Comparison of ENCODE assay signal across 7 cellular contexts in genomic region chr7:44769381-44770209, GRCh38. TPM values are rescaled to one million over a fixed set of nuclear protein-coding genes. Genes with fewer than 3 reads are reported as not detected.
DNase-seq lines count a peak whose midpoint lies in the region; ATAC-seq and TF ChIP-seq lines count a peak whose summit lies in the region.

No MANE protein-coding gene starts in this region.

- H3K4me1 ChIP-seq in duodenal mucosa (ENCODE audit: control insufficient read depth in 1 of 2, insufficient read depth in 2 of 2, low read length in 2 of 2) (peaks cover 32 to 33% of the 10 kb centered on the region in 2 donors), neural progenitor cell (peaks cover 21% of the 10 kb centered on the region)

- peak; percentile 56 for ATAC-seq in GM18520 (IDR thresholded peaks at IDR 0.05; ENCODE audit: unreplicated experiment)

- H3K36me3 ChIP-seq in duodenal mucosa (ENCODE audit: control insufficient read depth in 1 of 2, insufficient read depth in 2 of 2, low read length in 2 of 2) (peaks cover 29 to 36% of the 10 kb centered on the region in 2 donors), neural progenitor cell (no peaks in the 10 kb centered on the region)

- peaks cover 10% of the 10 kb centered on the region for H3K36me3 Mint-ChIP-seq in neural progenitor cell

- H3K9me3 ChIP-seq in duodenal mucosa (ENCODE audit: control insufficient read depth in 1 of 2, low read length in 2 of 2) (no peaks in the 10 kb centered on the region), neural progenitor cell (ENCODE audit: low read depth) (no peaks in the 10 kb centered on the region)

- H3K9me3 Mint-ChIP-seq in neural progenitor cell, result no peaks in the 10 kb centered on the region

- H3K79me2 ChIP-seq in neural progenitor cell (ENCODE audit: low read depth), result no peaks in the 10 kb centered on the region

- DNase-seq in HCEC 1CT, result peak; percentile 28
- DNase-seq in NCI-H69 (lab: John Stamatoyannopoulos, UW), result peak; percentile 48
- peak; percentile 21 for DNase-seq in neural progenitor cell (ENCODE audit: low spot score)
- no peak for DNase-seq in dedifferentiated amniotic fluid mesenchymal stem cell (ENCODE audit: extremely low spot score)
- no peak for DNase-seq in stimulated activated naive CD4-positive, alpha-beta T cell treated with Interleukin-2 at 50 U/mL for 16 hours (lab: John Stamatoyannopoulos, UW)

- H3K9ac ChIP-seq in duodenal mucosa (ENCODE audit: low read depth in 1 of 2, low read length in 2 of 2), result peak overlapping the region in 1 of 2 donors; percentile 34
- H3K9ac ChIP-seq in neural progenitor cell, result no peak overlapping the region

- H3K4me3 ChIP-seq in duodenal mucosa (ENCODE audit: low read depth in 1 of 2, low read length in 2 of 2) (peak overlapping the region; percentile 9 to 30), neural progenitor cell (no peak overlapping the region)

- H3K27ac Mint-ChIP-seq in neural progenitor cell, result no peak overlapping the region

- no peak overlapping the region for H3K4me3 Mint-ChIP-seq in neural progenitor cell

- no peak for TF ChIP-seq CTCF in neural progenitor cell (IDR thresholded peaks at IDR 0.05)

- H3K4me2 ChIP-seq in neural progenitor cell, result no peak overlapping the region

- H3F3A ChIP-seq in neural progenitor cell (ENCODE audit: low read depth), result peaks cover 15% of the 10 kb centered on the region

- peaks cover 5% of the 10 kb centered on the region for H3K27me3 Mint-ChIP-seq in neural progenitor cell (ENCODE audit: insufficient read depth, low read depth)

- peaks cover 19% of the 10 kb centered on the region for H3K4me1 Mint-ChIP-seq in neural progenitor cell

- H3K27me3 ChIP-seq in duodenal mucosa (ENCODE audit: control insufficient read depth in 1 of 2, insufficient read depth in 2 of 2, low read length in 2 of 2) (no peaks in the 10 kb centered on the region), neural progenitor cell (no peaks in the 10 kb centered on the region)

- peaks cover 3% of the 10 kb centered on the region for H4K20me1 ChIP-seq in neural progenitor cell (ENCODE audit: low read depth)

- H3K27ac ChIP-seq in duodenal mucosa (ENCODE audit: low read depth, low read length) (no peak overlapping the region), neural progenitor cell (no peak overlapping the region)

- H2AFZ ChIP-seq in neural progenitor cell (replicated peaks), result no peak overlapping the region

RNA-seq across cellular contexts. Expression of gene ZMIZ2, which starts 20.9 kb away (rescaled TPM):
- 7.6 and 19.5 TPM in 2 replicates for total RNA-seq in neural progenitor cell (ENCODE audit: low replicate concordance)

RNA-seq across cellular contexts. Expression of gene PPIA, which starts 26.9 kb away (rescaled TPM):
- 2,768 and 2,932 TPM in 2 replicates for total RNA-seq in neural progenitor cell (ENCODE audit: low replicate concordance)

Comparison
In these comparisons a context has a peak if more than half of its experiments do, and no peak if none do; other contexts are left out.
1. DNase-seq: peak in HCEC 1CT (single experiment), NCI-H69 (single experiment) and neural progenitor cell (single experiment); none in dedifferentiated amniotic fluid mesenchymal stem cell (single experiment) and stimulated activated naive CD4-positive, alpha-beta T cell treated with Interleukin-2 at 50 U/mL for 16 hours (single experiment).